In genomic region chr20:44651507-44652373, GRCh38 we compare ENCODE assay signal across 8 cellular contexts. TPM values are rescaled to one million over a fixed set of nuclear protein-coding genes. Genes with fewer than 3 reads are reported as not detected.
DNase-seq lines count a peak whose midpoint lies in the region; ATAC-seq and TF ChIP-seq lines count a peak whose summit lies in the region.

Gene ADA (minus strand): TSS chr20:44651699. CDS start chr20:44651607, 92 bp downstream.

- no peak for TF ChIP-seq CTCF in 22Rv1 (IDR thresholded peaks at IDR 0.05)
- TF ChIP-seq CTCF in lower leg skin (IDR thresholded peaks at IDR 0.05) = no peak

- intact Hi-C loops in lower leg skin (cut with DNase I; ENCODE audit: low total_unique reads) = no loop called here

- WGBS in lower leg skin, 2 donors = 0 to 2% methylated on average over 9 to 25 of the region's 91 CpGs

- peak; percentile 38 to 39 for ATAC-seq in activated CD4-positive, CD25-positive, alpha-beta regulatory T cell treated with anti-CD3 and anti-CD28 coated beads, Interleukin-2, amount 50 U/mL, for 24 hours

- H3K4me3 ChIP-seq in lower leg skin (ENCODE audit: low read depth, poor library complexity, severe bottlenecking) = peak within 1 kb of the TSS; percentile 78

- H3K27ac ChIP-seq in 22Rv1 = 0 out of 2 replicates have a peak within 1 kb of the TSS, but pooled peaks have one; percentile 27

- peak; percentile 62 for TF ChIP-seq POLR2A in GM15510 (IDR thresholded peaks at IDR 0.05; ENCODE audit: borderline replicate concordance, extremely low read depth, insufficient read length)
- no peak for TF ChIP-seq POLR2A in lower leg skin (IDR thresholded peaks at IDR 0.05)

- DNase-seq in NCI-H146 (lab: John Stamatoyannopoulos, UW) (peak; percentile 72), ecto neural progenitor cell (ENCODE audit: low spot score) (peak; percentile 83), lower leg skin (ENCODE audit: low spot score in 2 of 2) (peak in 1 of 2 donors; percentile 94), NCI-H1436 treated with DMSO at 0.1 percent for 48 hours (lab: John Stamatoyannopoulos, UW) (no peak)
- DNase-seq in stimulated activated naive CD4-positive, alpha-beta T cell treated with Interleukin-2 at 50 U/mL for 16 hours (lab: John Stamatoyannopoulos, UW) = peak; percentile 44

RNA-seq across cellular contexts. Expression of gene ADA, which starts in this region (rescaled TPM):
- total RNA-seq in lower leg skin = 10 to 100 TPM in 1 of 4 donors, 1 to 10 TPM in 3; 4.3 to 14.8 (median 6.5) TPM
